24 cellular contexts compared by ENCODE assay signal in the genomic region with DNA sequence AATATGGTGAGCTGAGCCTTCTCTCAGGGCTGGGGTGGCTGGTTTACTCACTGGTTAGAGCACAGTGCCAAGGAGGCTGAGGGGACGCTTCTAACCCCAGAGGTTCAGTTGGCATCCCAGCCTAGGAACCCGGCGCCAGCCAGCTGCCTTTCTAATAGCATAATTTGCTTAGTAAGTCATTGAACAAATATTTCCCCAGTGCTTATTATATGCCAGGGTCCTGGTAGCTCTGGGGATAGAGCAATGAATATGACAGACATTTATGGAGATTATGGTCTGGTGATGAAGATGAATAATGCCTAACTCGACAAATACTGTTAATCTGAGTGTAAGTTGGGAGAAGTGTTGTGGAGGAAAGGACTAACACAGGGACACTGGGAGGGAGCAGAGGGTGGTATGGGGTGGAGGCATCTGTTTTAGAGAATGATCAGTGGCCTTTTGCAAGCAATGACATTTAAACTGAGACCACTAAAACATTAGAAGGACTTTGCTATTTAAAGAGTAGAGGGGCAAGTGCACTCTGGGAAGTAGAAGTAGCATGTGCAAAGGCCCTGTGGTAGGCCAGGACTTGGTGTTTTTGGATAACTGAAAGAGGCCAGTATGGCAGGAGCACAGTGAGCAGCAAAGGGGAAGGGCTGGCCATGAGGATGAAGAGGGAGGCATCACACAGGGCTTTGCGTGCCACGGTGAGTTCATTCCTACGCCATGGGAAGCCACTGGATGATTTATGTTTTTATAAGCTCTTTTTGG.
"Had no signal": no experiment of that assay in that cellular context is flagged by ENCODE, and none has a peak within 500 bp of the region (broad histone marks: within the 10 kb centered on the region; RNA-seq: fewer than 3 reads in every experiment).

No MANE protein-coding gene starts in this region.

- FAIRE-seq: bronchial epithelial cell had no signal

- H3K4me2 ChIP-seq: PC-9 had no signal

- DNase-seq: activated B cell treated with CpG ODN at 0.5 μM for 24 hours; activated CD4-positive, alpha-beta T cell treated with anti-CD3 and anti-CD28 coated beads for 1 hour; activated CD4-positive, alpha-beta T cell treated with anti-CD3 and anti-CD28 coated beads, Interleukin-2, amount 10 ng/mL, durations not matched to agents 24 days and 14 days; activated CD4-positive, alpha-beta T cell treated with anti-CD3 and anti-CD28 coated beads, Interleukin-2, amount 50 U/mL, for 48 hours; activated CD8-positive, alpha-beta memory T cell treated with anti-CD3 and anti-CD28 coated beads, Interleukin-2, amount 10 ng/mL, durations not matched to agents 7 days and 5 days; activated effector memory CD4-positive, alpha-beta T cell treated with Interleukin-2 at 50 U/mL for 16 hours; activated naive CD4-positive, alpha-beta T cell; activated T-cell treated with anti-CD3 and anti-CD28 coated beads, Interleukin-2, amount 50 U/mL, for 24 hours; aorta; body of pancreas; central memory CD4-positive, alpha-beta T cell; Karpas-422; NCI-H1048; NCI-H1694; NCI-H2029 treated with DMSO at 0.1 percent for 48 hours; NCI-H446 treated with DMSO at 0.1 percent for 48 hours; NCI-H524 treated with DMSO at 0.1 percent for 48 hours; PC-9; SHP77 treated with DMSO at 0.1 percent for 48 hours; T-helper 17 cell; T-helper 9 cell had no signal

- H2AFZ ChIP-seq: PC-9 had no signal

- H3K4me3 ChIP-seq: body of pancreas, PC-9 had no signal

- H3K4me1 ChIP-seq: body of pancreas had no signal

- H3K4me1 Mint-ChIP-seq: activated B cell treated with CpG ODN at 0.5 μM for 24 hours; activated CD4-positive, alpha-beta T cell treated with anti-CD3 and anti-CD28 coated beads, Interleukin-2, amount 10 ng/mL, durations not matched to agents 24 days and 14 days; activated CD8-positive, alpha-beta memory T cell treated with anti-CD3 and anti-CD28 coated beads, Interleukin-2, amount 10 ng/mL, durations not matched to agents 7 days and 5 days; activated naive CD4-positive, alpha-beta T cell treated with anti-CD3 and anti-CD28 coated beads, Interleukin-2, amount 50 U/mL, for 24 hours had no signal

- H3K27ac Mint-ChIP-seq: activated B cell treated with CpG ODN at 0.5 μM for 24 hours; activated CD4-positive, alpha-beta T cell treated with anti-CD3 and anti-CD28 coated beads, Interleukin-2, amount 10 ng/mL, durations not matched to agents 24 days and 14 days; activated CD8-positive, alpha-beta memory T cell treated with anti-CD3 and anti-CD28 coated beads, Interleukin-2, amount 10 ng/mL, durations not matched to agents 7 days and 5 days; activated naive CD4-positive, alpha-beta T cell treated with anti-CD3 and anti-CD28 coated beads, Interleukin-2, amount 50 U/mL, for 24 hours; activated T-cell treated with anti-CD3 and anti-CD28 coated beads, Interleukin-2, amount 50 U/mL, for 24 hours; activated T-helper 1 cell treated with anti-CD3 and anti-CD28 coated beads, Interleukin-12 subunit alpha, Interleukin-12 subunit beta, Interleukin-2, Interleukin-4 antibody, amounts not matched to agents 30 ng/mL and 10 ng/mL and 1 ng/mL, durations not matched to agents 14 hours and 24 hours and 36 hours; T-helper 17 cell had no signal

- H3K27me3 ChIP-seq: body of pancreas had no signal

- H3K27ac ChIP-seq: body of pancreas, PC-9 had no signal

- H3K9me3 ChIP-seq: body of pancreas had no signal

- H3K27me3 Mint-ChIP-seq: activated B cell treated with CpG ODN at 0.5 μM for 24 hours; activated CD4-positive, alpha-beta T cell treated with anti-CD3 and anti-CD28 coated beads, Interleukin-2, amount 10 ng/mL, durations not matched to agents 24 days and 14 days; activated CD8-positive, alpha-beta memory T cell treated with anti-CD3 and anti-CD28 coated beads, Interleukin-2, amount 10 ng/mL, durations not matched to agents 7 days and 5 days; activated naive CD4-positive, alpha-beta T cell treated with anti-CD3 and anti-CD28 coated beads, Interleukin-2, amount 50 U/mL, for 24 hours; activated T-cell treated with anti-CD3 and anti-CD28 coated beads, Interleukin-2, amount 50 U/mL, for 24 hours; T-helper 17 cell had no signal

- H3K4me3 Mint-ChIP-seq: activated B cell treated with CpG ODN at 0.5 μM for 24 hours; activated CD4-positive, alpha-beta T cell treated with anti-CD3 and anti-CD28 coated beads, Interleukin-2, amount 10 ng/mL, durations not matched to agents 24 days and 14 days; activated CD8-positive, alpha-beta memory T cell treated with anti-CD3 and anti-CD28 coated beads, Interleukin-2, amount 10 ng/mL, durations not matched to agents 7 days and 5 days; activated naive CD4-positive, alpha-beta T cell treated with anti-CD3 and anti-CD28 coated beads, Interleukin-2, amount 50 U/mL, for 24 hours; activated T-cell treated with anti-CD3 and anti-CD28 coated beads, Interleukin-2, amount 50 U/mL, for 24 hours; activated T-helper 1 cell treated with anti-CD3 and anti-CD28 coated beads, Interleukin-12 subunit alpha, Interleukin-12 subunit beta, Interleukin-2, Interleukin-4 antibody, amounts not matched to agents 30 ng/mL and 10 ng/mL and 1 ng/mL, durations not matched to agents 14 hours and 24 hours and 36 hours; T-helper 17 cell had no signal

- H3K36me3 Mint-ChIP-seq: activated CD8-positive, alpha-beta memory T cell treated with anti-CD3 and anti-CD28 coated beads, Interleukin-2, amount 10 ng/mL, durations not matched to agents 7 days and 5 days; activated naive CD4-positive, alpha-beta T cell treated with anti-CD3 and anti-CD28 coated beads, Interleukin-2, amount 50 U/mL, for 24 hours had no signal

- H3K9me3 Mint-ChIP-seq: activated B cell treated with CpG ODN at 0.5 μM for 24 hours; activated CD4-positive, alpha-beta T cell treated with anti-CD3 and anti-CD28 coated beads, Interleukin-2, amount 10 ng/mL, durations not matched to agents 24 days and 14 days; activated naive CD4-positive, alpha-beta T cell treated with anti-CD3 and anti-CD28 coated beads, Interleukin-2, amount 50 U/mL, for 24 hours; activated T-cell treated with anti-CD3 and anti-CD28 coated beads, Interleukin-2, amount 50 U/mL, for 24 hours; activated T-helper 1 cell treated with anti-CD3 and anti-CD28 coated beads, Interleukin-12 subunit alpha, Interleukin-12 subunit beta, Interleukin-2, Interleukin-4 antibody, amounts not matched to agents 30 ng/mL and 10 ng/mL and 1 ng/mL, durations not matched to agents 14 hours and 24 hours and 36 hours had no signal
